In the genomic region with DNA sequence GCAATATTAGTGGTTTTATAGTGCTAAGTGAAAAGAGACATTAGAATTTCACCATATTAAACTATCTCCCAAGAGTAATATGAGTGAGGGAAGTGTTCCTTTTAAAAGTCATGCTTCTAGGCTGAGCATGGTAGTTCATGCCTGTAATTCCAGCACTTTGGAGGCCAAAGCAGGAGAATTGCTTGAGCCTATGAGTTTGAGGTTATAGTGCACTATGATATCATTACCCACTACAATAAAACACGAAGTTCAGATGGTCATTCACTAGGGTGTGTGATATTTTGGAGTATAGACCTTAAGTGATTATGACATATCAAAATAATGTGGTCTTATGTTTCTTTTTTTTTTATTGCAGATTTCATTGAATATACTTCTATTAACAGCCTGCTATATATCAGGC, we compare ENCODE assay signal across 26 cellular contexts. TPM values are rescaled to one million over a fixed set of nuclear protein-coding genes. Genes with fewer than 3 reads are reported as not detected.
A peak's percentile ranks its signal among the peaks of the same experiment; 100 is the strongest.
DNase-seq lines count a peak whose midpoint lies in the region; FAIRE-seq and TF ChIP-seq lines count a peak whose summit lies in the region.
"Had no signal": no experiment of that assay in that cellular context is flagged by ENCODE, and none has a peak within 500 bp of the region (broad histone marks: within the 10 kb centered on the region; RNA-seq: fewer than 3 reads in every experiment).

No MANE protein-coding gene starts in this region.

- H3K36me3 ChIP-seq in Loucy (ENCODE audit: insufficient read depth, low read length) (no peaks in the 10 kb centered on the region), small intestine (ENCODE audit: control insufficient read depth in 2 of 2, insufficient read depth in 2 of 2, low read length in 2 of 2) (no peaks in the 10 kb centered on the region)
- H3K36me3 ChIP-seq: right atrium auricular region, thoracic aorta, vagina had no signal

- TF ChIP-seq POLR2A in erythroblast (IDR thresholded peaks at IDR 0.05; ENCODE audit: low read length) = no peak

- H3K9me3 ChIP-seq in Loucy (ENCODE audit: insufficient read depth, low read depth, low read length) = no peaks in the 10 kb centered on the region
- no peaks in the 10 kb centered on the region for H3K9me3 ChIP-seq in small intestine (ENCODE audit: control insufficient read depth, low read depth)
- H3K9me3 ChIP-seq: right atrium auricular region, SJCRH30, thoracic aorta, vagina had no signal

- WGBS in small intestine, 3 donors = 28 to 55% (median 33%) methylated on average over 1 of the region's 1 CpG

- H3K9me2 ChIP-seq in Loucy (replicated peaks; ENCODE audit: low read depth, low read length) = no peaks in the 10 kb centered on the region

- CTCF ChIA-PET in activated CD4-positive, alpha-beta memory T cell treated with anti-CD3 and anti-CD28 coated beads, Interleukin-2, amount 10 ng/mL, durations not matched to agents 7 days and 5 days (lab: Charles Lee) = interaction anchor here (1.1 kb wide), 1 partner anchor 88 kb away, joined by 5 read pairs; no protein-coding TSS in a partner anchor
- CTCF ChIA-PET in activated CD4-positive, alpha-beta memory T cell treated with anti-CD3 and anti-CD28 coated beads for 36 hours (lab: Charles Lee) = no interaction called here

- H3K27me3 Mint-ChIP-seq in activated CD4-positive, alpha-beta memory T cell treated with anti-CD3 and anti-CD28 coated beads, Interleukin-2, amount 10 ng/mL, durations not matched to agents 7 days and 5 days = no peaks in the 10 kb centered on the region
- H3K27me3 Mint-ChIP-seq in activated CD4-positive, alpha-beta memory T cell treated with anti-CD3 and anti-CD28 coated beads for 36 hours = no peaks in the 10 kb centered on the region

- intact Hi-C loops in activated CD4-positive, alpha-beta memory T cell treated with anti-CD3 and anti-CD28 coated beads for 36 hours (cut with micrococcal nuclease) = no loop called here

- peaks cover 96% of the 10 kb centered on the region for H4K20me1 ChIP-seq in Loucy (ENCODE audit: insufficient read depth, low read length, poor library complexity, severe bottlenecking)

- TF ChIP-seq CTCF in Loucy (conservative IDR thresholded peaks at IDR 0.05; ENCODE audit: low read length) = no peak
- no peak for TF ChIP-seq CTCF in fibroblast of mammary gland (conservative IDR thresholded peaks at IDR 0.05; ENCODE audit: control insufficient read depth, insufficient read depth, low read depth, low read length)

- no peaks in the 10 kb centered on the region for H3K9me3 Mint-ChIP-seq in activated CD4-positive, alpha-beta memory T cell treated with anti-CD3 and anti-CD28 coated beads, Interleukin-2, amount 10 ng/mL, durations not matched to agents 7 days and 5 days
- no peaks in the 10 kb centered on the region for H3K9me3 Mint-ChIP-seq in activated CD4-positive, alpha-beta memory T cell treated with anti-CD3 and anti-CD28 coated beads for 36 hours
- H3K9me3 Mint-ChIP-seq: CD8-positive, alpha-beta T cell; neural crest cell had no signal

- H3K4me2 ChIP-seq in Loucy (ENCODE audit: low read depth, low read length, poor library complexity, severe bottlenecking) = peak overlapping the region; percentile 74

- H2AFZ ChIP-seq in Loucy (ENCODE audit: low read length) = no peak overlapping the region

- no peaks in the 10 kb centered on the region for H3F3A ChIP-seq in Loucy (ENCODE audit: low read depth)

- H3K27me3 ChIP-seq in Loucy (ENCODE audit: insufficient read depth, low read length, poor library complexity, severe bottlenecking) (no peaks in the 10 kb centered on the region), small intestine (ENCODE audit: control insufficient read depth in 2 of 2, insufficient read depth in 2 of 2, low read length in 2 of 2) (no peaks in the 10 kb centered on the region)
- H3K27me3 ChIP-seq: right atrium auricular region, SJCRH30, vagina had no signal

- no peak overlapping the region for H3K4me3 Mint-ChIP-seq in activated CD4-positive, alpha-beta memory T cell treated with anti-CD3 and anti-CD28 coated beads, Interleukin-2, amount 10 ng/mL, durations not matched to agents 7 days and 5 days
- no peak overlapping the region for H3K4me3 Mint-ChIP-seq in activated CD4-positive, alpha-beta memory T cell treated with anti-CD3 and anti-CD28 coated beads for 36 hours
- H3K4me3 Mint-ChIP-seq: neural crest cell had no signal

- H3K9ac ChIP-seq in Loucy (ENCODE audit: low read depth, low read length, poor library complexity, severe bottlenecking) = peak overlapping the region; percentile 46

- H3K4me3 ChIP-seq in Loucy (ENCODE audit: low read length, poor library complexity, severe bottlenecking) (peak overlapping the region; percentile 45), fibroblast of mammary gland (ENCODE audit: control insufficient read depth, low read depth, low read length) (no peak overlapping the region), small intestine (ENCODE audit: low read depth in 1 of 2, low read length in 2 of 2) (no peak overlapping the region)
- H3K4me3 ChIP-seq: right atrium auricular region, SJCRH30, thoracic aorta, vagina had no signal

- DNase-seq in activated CD4-positive, alpha-beta memory T cell treated with anti-CD3 and anti-CD28 coated beads, Interleukin-2, amount 10 ng/mL, durations not matched to agents 7 days and 5 days = no peak
- DNase-seq in activated CD4-positive, alpha-beta memory T cell treated with anti-CD3 and anti-CD28 coated beads for 36 hours = no peak
- peak; percentile 12 for DNase-seq in fibroblast of mammary gland (ENCODE audit: low read depth)
- peak; percentile 80 for DNase-seq in small intestine
- no peak for DNase-seq in erythroblast (lab: John Stamatoyannopoulos, UW)
- no peak for DNase-seq in NCI-H82 (lab: John Stamatoyannopoulos, UW)
- no peak for DNase-seq in germinal center (ENCODE audit: low spot score)
- DNase-seq: activated CD4-positive, CD25-positive, alpha-beta regulatory T cell treated with anti-CD3 and anti-CD28 coated beads, Interleukin-2, amount 50 U/mL, for 72 hours; CD8-positive, alpha-beta T cell; GOT3; head of caudate nucleus; KG1; NCI-H1417; NCI-H2029 treated with DMSO at 0.1 percent for 48 hours; NCI-H446; NCI-H774; SJCRH30; stimulated activated naive CD4-positive, alpha-beta T cell treated with Interleukin-2 at 50 U/mL for 16 hours had no signal

- no peak overlapping the region for H3K27ac ChIP-seq in small intestine (ENCODE audit: low read depth in 1 of 2, low read length in 1 of 2)
- H3K27ac ChIP-seq: right atrium auricular region, SJCRH30, thoracic aorta, vagina had no signal

- peaks cover 67% of the 10 kb centered on the region for H3K36me3 Mint-ChIP-seq in activated CD4-positive, alpha-beta memory T cell treated with anti-CD3 and anti-CD28 coated beads, Interleukin-2, amount 10 ng/mL, durations not matched to agents 7 days and 5 days (ENCODE audit: low read depth)
- H3K36me3 Mint-ChIP-seq in activated CD4-positive, alpha-beta memory T cell treated with anti-CD3 and anti-CD28 coated beads for 36 hours = peaks cover 37% of the 10 kb centered on the region

- no peak for FAIRE-seq in small intestine (lab: Jason Lieb, UNC)
- FAIRE-seq: endothelial cell of umbilical vein, keratinocyte, TTC549 had no signal

- peaks cover 100% of the 10 kb centered on the region for H3K79me2 ChIP-seq in Loucy (ENCODE audit: insufficient read depth, low read length)

- peaks cover 50% of the 10 kb centered on the region for H3K4me1 ChIP-seq in Loucy (ENCODE audit: insufficient read depth, low read length, poor library complexity, severe bottlenecking)
- H3K4me1 ChIP-seq in small intestine (ENCODE audit: control insufficient read depth in 2 of 2, insufficient read depth in 1 of 2, low read depth in 1 of 2, low read length in 1 of 2) = peaks cover 0 to 10% of the 10 kb centered on the region in 2 donors
- H3K4me1 ChIP-seq: SJCRH30 had no signal

- peaks cover 81% of the 10 kb centered on the region for H3K4me1 Mint-ChIP-seq in activated CD4-positive, alpha-beta memory T cell treated with anti-CD3 and anti-CD28 coated beads, Interleukin-2, amount 10 ng/mL, durations not matched to agents 7 days and 5 days
- H3K4me1 Mint-ChIP-seq in activated CD4-positive, alpha-beta memory T cell treated with anti-CD3 and anti-CD28 coated beads for 36 hours (ENCODE audit: low read depth) = peaks cover 81% of the 10 kb centered on the region

- POLR2A ChIA-PET in activated CD4-positive, alpha-beta memory T cell treated with anti-CD3 and anti-CD28 coated beads, Interleukin-2, amount 10 ng/mL, durations not matched to agents 7 days and 5 days (lab: Charles Lee) = interaction anchor here (1.6 kb wide), 1 partner anchor 88 kb away, joined by 6 read pairs; no protein-coding TSS in a partner anchor
- POLR2A ChIA-PET in activated CD4-positive, alpha-beta memory T cell treated with anti-CD3 and anti-CD28 coated beads for 36 hours (lab: Charles Lee) = interaction anchor here (2.2 kb wide), 1 partner anchor 17 kb away, joined by 6 read pairs; no protein-coding TSS in a partner anchor

- H3K27ac Mint-ChIP-seq in activated CD4-positive, alpha-beta memory T cell treated with anti-CD3 and anti-CD28 coated beads, Interleukin-2, amount 10 ng/mL, durations not matched to agents 7 days and 5 days = peak overlapping the region; percentile 30
- H3K27ac Mint-ChIP-seq in activated CD4-positive, alpha-beta memory T cell treated with anti-CD3 and anti-CD28 coated beads for 36 hours = no peak overlapping the region

RNA-seq across cellular contexts. Expression of gene KIF2A, which starts 6.7 kb away (rescaled TPM):
- total RNA-seq in activated CD4-positive, alpha-beta memory T cell treated with anti-CD3 and anti-CD28 coated beads, Interleukin-2, amount 10 ng/mL, durations not matched to agents 7 days and 5 days = 100 to 1,000 TPM; 250 to 251 TPM
- total RNA-seq in activated CD4-positive, alpha-beta memory T cell treated with anti-CD3 and anti-CD28 coated beads for 36 hours = 100 to 1,000 TPM; 209 TPM
- 10 to 100 TPM; 10.8 to 13.7 (median 12.1) TPM for polyA plus RNA-seq in small intestine

Comparison
In these comparisons a context has a peak if more than half of its experiments do, and no peak if none do; other contexts are left out.
1. DNase-seq: peak in fibroblast of mammary gland (single experiment) and small intestine (single experiment); none in activated CD4-positive, alpha-beta memory T cell treated with anti-CD3 and anti-CD28 coated beads, Interleukin-2, amount 10 ng/mL, durations not matched to agents 7 days and 5 days (single experiment), activated CD4-positive, alpha-beta memory T cell treated with anti-CD3 and anti-CD28 coated beads for 36 hours (single experiment), erythroblast (0 of 2), NCI-H82 (single experiment) and germinal center (single experiment).